17 cellular contexts compared by ENCODE assay signal in genomic region chr6:169921853-169922779, GRCh38.
A peak's percentile ranks its signal among the peaks of the same experiment; 100 is the strongest.
DNase-seq lines count a peak whose midpoint lies in the region; ATAC-seq and TF ChIP-seq lines count a peak whose summit lies in the region.
"Had no signal": no experiment of that assay in that cellular context is flagged by ENCODE, and none has a peak within 500 bp of the region (broad histone marks: within the 10 kb centered on the region; RNA-seq: fewer than 3 reads in every experiment).

No MANE protein-coding gene starts in this region.

- peaks cover 8% of the 10 kb centered on the region for H3K27me3 Mint-ChIP-seq in glutamatergic neuron (ENCODE audit: unreplicated experiment)
- H3K27me3 Mint-ChIP-seq: progenitor cell of endocrine pancreas had no signal

- no peak overlapping the region for H3K4me3 Mint-ChIP-seq in glutamatergic neuron (ENCODE audit: unreplicated experiment)
- H3K4me3 Mint-ChIP-seq: activated T-helper 1 cell treated with anti-CD3 and anti-CD28 coated beads, Interleukin-12 subunit alpha, Interleukin-12 subunit beta, Interleukin-2, Interleukin-4 antibody, amounts not matched to agents 30 ng/mL and 10 ng/mL and 1 ng/mL, durations not matched to agents 14 hours and 24 hours and 36 hours had no signal

- peaks cover 14% of the 10 kb centered on the region for H3K36me3 Mint-ChIP-seq in glutamatergic neuron (ENCODE audit: unreplicated experiment)

- peaks cover 7% of the 10 kb centered on the region for H3K4me1 Mint-ChIP-seq in glutamatergic neuron (ENCODE audit: low read depth, unreplicated experiment)

- H3K27ac Mint-ChIP-seq in glutamatergic neuron (ENCODE audit: unreplicated experiment), result no peak overlapping the region
- H3K27ac Mint-ChIP-seq: activated T-helper 1 cell treated with anti-CD3 and anti-CD28 coated beads, Interleukin-12 subunit alpha, Interleukin-12 subunit beta, Interleukin-2, Interleukin-4 antibody, amounts not matched to agents 30 ng/mL and 10 ng/mL and 1 ng/mL, durations not matched to agents 14 hours and 24 hours and 36 hours; progenitor cell of endocrine pancreas had no signal

- H3K9me3 Mint-ChIP-seq in glutamatergic neuron (ENCODE audit: unreplicated experiment), result peaks cover 9% of the 10 kb centered on the region

- no peak for TF ChIP-seq CTCF in glutamatergic neuron (IDR thresholded peaks at IDR 0.05; ENCODE audit: partially characterized antibody, unreplicated experiment)

- ATAC-seq in GM21529 (IDR thresholded peaks at IDR 0.05; ENCODE audit: unreplicated experiment), result no peak
- ATAC-seq: A549, PC-3 had no signal

- DNase-seq in NOMO-1 treated with DMSO at 0.1 percent for 48 hours (lab: John Stamatoyannopoulos, UW; ENCODE audit: unreplicated experiment) (peak; percentile 3), NOMO-1 treated with dmso at 0.1 percent for 144 hours (lab: John Stamatoyannopoulos, UW; ENCODE audit: unreplicated experiment) (no peak), RPMI7951 (ENCODE audit: low read depth) (peak; percentile 65), glutamatergic neuron (peak; percentile 51), DMS 273 (lab: John Stamatoyannopoulos, UW; ENCODE audit: unreplicated experiment) (no peak), kidney glomerular epithelial cell (lab: John Stamatoyannopoulos, UW) (no peak)
- DNase-seq in stimulated activated CD4-positive, alpha-beta T cell treated with anti-CD3 and anti-CD28 coated beads, Interleukin-4, amount 100 ng/mL, for 48 hours (ENCODE audit: low read depth in 2 of 2), result peak; percentile 26 to 29
- DNase-seq: DMS 273 treated with DMSO at 0.1 percent for 48 hours, hypothalamus, KG1, mesenchymal stem cell, NCI-H2171, PC-3 had no signal

Comparison
In these comparisons a context has a peak if more than half of its experiments do, and no peak if none do; other contexts are left out.
1. DNase-seq: peak in NOMO-1 treated with DMSO at 0.1 percent for 48 hours (single experiment), RPMI7951 (single experiment), glutamatergic neuron (single experiment) and stimulated activated CD4-positive, alpha-beta T cell treated with anti-CD3 and anti-CD28 coated beads, Interleukin-4, amount 100 ng/mL, for 48 hours (2 of 2); none in NOMO-1 treated with dmso at 0.1 percent for 144 hours (single experiment), DMS 273 (single experiment) and kidney glomerular epithelial cell (single experiment).